1 cellular context compared by ENCODE assay signal in genomic region chr11:45994421-45995341, GRCh38.
TF ChIP-seq lines count a peak whose summit lies in the region.

No MANE protein-coding gene starts in this region.

TF ChIP-seq in K562, 482 proteins besides CTCF, POLR2A, EP300 and RAD21 (continued from another document):
- no peak for TF ChIP-seq RREB1 (CRISPR knock-in tag; IDR thresholded peaks at IDR 0.05)
- TF ChIP-seq ETV1 (tag; conservative IDR thresholded peaks at IDR 0.05; ENCODE audit: low read depth): 0 out of 2 replicates have a peak, but pooled peaks have one; percentile 12
- no peak for TF ChIP-seq TFAM (CRISPR knock-in tag; conservative IDR thresholded peaks at IDR 0.05)
- TF ChIP-seq ZFP91 (CRISPR knock-in tag; IDR thresholded peaks at IDR 0.05): no peak
- no peak for TF ChIP-seq NEUROD1 (IDR thresholded peaks at IDR 0.05; ENCODE audit: borderline replicate concordance, low read depth, low read length, partially characterized antibody)
- no peak for TF ChIP-seq ASH1L (IDR thresholded peaks at IDR 0.05; ENCODE audit: borderline replicate concordance, low read depth, partially characterized antibody)
- peak; percentile 98 for TF ChIP-seq ZNF316 (IDR thresholded peaks at IDR 0.05)
- TF ChIP-seq NR1H2 (CRISPR knock-in tag; IDR thresholded peaks at IDR 0.05): no peak
- no peak for TF ChIP-seq SNRNP70 (optimal IDR thresholded peaks at IDR 0.05; ENCODE audit: low read depth, low read length)
- TF ChIP-seq PTTG1 (tag; IDR thresholded peaks at IDR 0.05; ENCODE audit: low read depth): no peak
- TF ChIP-seq ZNF282 (CRISPR knock-in tag; IDR thresholded peaks at IDR 0.05): no peak
- TF ChIP-seq HDAC2 (IDR thresholded peaks at IDR 0.05): peak; percentile 73
- TF ChIP-seq POLR2AphosphoS2 (IDR thresholded peaks at IDR 0.05; ENCODE audit: low read length): no peak
